Comparison of ENCODE assay signal across 8 cellular contexts in genomic region chr2:96209011-96209728, GRCh38. TPM values are rescaled to one million over a fixed set of nuclear protein-coding genes. Genes with fewer than 3 reads are reported as not detected.
DNase-seq lines count a peak whose midpoint lies in the region; ATAC-seq, FAIRE-seq and TF ChIP-seq lines count a peak whose summit lies in the region.

No MANE protein-coding gene starts in this region.

- no peaks in the 10 kb centered on the region for H3K9me2 ChIP-seq in MM.1S (replicated peaks; ENCODE audit: insufficient read depth, low read length)
- H3K9me2 ChIP-seq in neural cell (ENCODE audit: insufficient read depth, low read length) = no peaks in the 10 kb centered on the region

- no peaks in the 10 kb centered on the region for H3K27me3 Mint-ChIP-seq in CD4-positive, CD25-positive, alpha-beta regulatory T cell

- peak overlapping the region; percentile 89 for H3K27ac ChIP-seq in CD4-positive, CD25-positive, alpha-beta regulatory T cell (ENCODE audit: insufficient read depth, low read length, poor library complexity, severe bottlenecking)
- H3K27ac ChIP-seq in MM.1S (ENCODE audit: low read length) (peak overlapping the region; percentile 95; the same call in 1 of the 2 replicates), duodenal mucosa (ENCODE audit: low read depth, low read length) (no peak overlapping the region), neural cell (ENCODE audit: low read length) (peak overlapping the region; percentile 86)

- no peaks in the 10 kb centered on the region for H3K9me3 Mint-ChIP-seq in CD4-positive, CD25-positive, alpha-beta regulatory T cell

- H3K36me3 Mint-ChIP-seq in CD4-positive, CD25-positive, alpha-beta regulatory T cell = no peaks in the 10 kb centered on the region

- peaks cover 49% of the 10 kb centered on the region for H3K4me1 ChIP-seq in CD4-positive, CD25-positive, alpha-beta regulatory T cell (ENCODE audit: control insufficient read depth, insufficient read depth, low read length, poor library complexity, severe bottlenecking)
- peaks cover 26% of the 10 kb centered on the region for H3K4me1 ChIP-seq in MM.1S (ENCODE audit: low read length)
- H3K4me1 ChIP-seq in duodenal mucosa (ENCODE audit: control insufficient read depth in 1 of 2, insufficient read depth in 2 of 2, low read length in 2 of 2) = peaks cover 41 to 47% of the 10 kb centered on the region in 2 donors

- H3K36me3 ChIP-seq in CD4-positive, CD25-positive, alpha-beta regulatory T cell (ENCODE audit: control insufficient read depth, insufficient read depth, low read length) = no peaks in the 10 kb centered on the region
- H3K36me3 ChIP-seq in MM.1S (replicated peaks; ENCODE audit: insufficient read depth, low read length) (no peaks in the 10 kb centered on the region), duodenal mucosa (ENCODE audit: control insufficient read depth in 1 of 2, insufficient read depth in 2 of 2, low read length in 2 of 2) (no peaks in the 10 kb centered on the region), neural cell (ENCODE audit: insufficient read depth, low read length) (no peaks in the 10 kb centered on the region)

- no peak for TF ChIP-seq RAD21 in neural cell (conservative IDR thresholded peaks at IDR 0.05)

- peak overlapping the region; percentile 42 for H2AFZ ChIP-seq in MM.1S (ENCODE audit: low read length)
- H2AFZ ChIP-seq in neural cell (ENCODE audit: low read depth, low read length) = peak overlapping the region; percentile 87

- H3K4me2 ChIP-seq in MM.1S (ENCODE audit: low read depth, low read length) (peak overlapping the region; percentile 70), neural cell (ENCODE audit: low read length) (peak overlapping the region; percentile 71)

- H3K79me2 ChIP-seq in MM.1S (ENCODE audit: low read length) (peaks cover 59% of the 10 kb centered on the region), neural cell (replicated peaks; ENCODE audit: insufficient read depth, low read length) (peaks cover 39% of the 10 kb centered on the region)

- no peak for TF ChIP-seq CTCF in MM.1S (IDR thresholded peaks at IDR 0.05; ENCODE audit: low read length)
- TF ChIP-seq CTCF in neural cell (IDR thresholded peaks at IDR 0.05; ENCODE audit: poor library complexity, severe bottlenecking) = no peak

- H3K4me3 ChIP-seq in CD4-positive, CD25-positive, alpha-beta regulatory T cell (ENCODE audit: low read depth, low read length) = peak overlapping the region; percentile 71
- H3K4me3 ChIP-seq in MM.1S (ENCODE audit: low read length) (peak overlapping the region; percentile 88), duodenal mucosa (ENCODE audit: low read depth in 1 of 2, low read length in 2 of 2) (peak overlapping the region; percentile 60 to 85), neural cell (ENCODE audit: low read length) (peak overlapping the region; percentile 92)

- peak overlapping the region; percentile 91 to 97 (median 95) for H3K4me3 Mint-ChIP-seq in CD4-positive, CD25-positive, alpha-beta regulatory T cell

- DNase-seq in CD4-positive, CD25-positive, alpha-beta regulatory T cell = no peak
- no peak for DNase-seq in MM.1S
- no peak for DNase-seq in RCC 7860 (ENCODE audit: low spot score)
- no peak for DNase-seq in HuH-7 (ENCODE audit: low spot score)
- DNase-seq in NCI-H2081 (lab: John Stamatoyannopoulos, UW) = no peak

- H3K4me1 Mint-ChIP-seq in CD4-positive, CD25-positive, alpha-beta regulatory T cell = peaks cover 22 to 50% (median 36%) of the 10 kb centered on the region in 4 donors

- H3F3A ChIP-seq in MM.1S (ENCODE audit: insufficient read depth, low read length) = peaks cover 20% of the 10 kb centered on the region
- H3F3A ChIP-seq in neural cell (ENCODE audit: insufficient read depth, low read length, poor library complexity, severe bottlenecking) = no peaks in the 10 kb centered on the region

- H4K20me1 ChIP-seq in MM.1S (ENCODE audit: insufficient read depth, low read length) (peaks cover 32% of the 10 kb centered on the region), neural cell (ENCODE audit: insufficient read depth) (no peaks in the 10 kb centered on the region)

- TF ChIP-seq EP300 in neural cell (conservative IDR thresholded peaks at IDR 0.05; ENCODE audit: poor library complexity, severe bottlenecking) = no peak

- FAIRE-seq in RCC 7860 (lab: Jason Lieb, UNC) = no peak

- H3K9ac ChIP-seq in MM.1S (ENCODE audit: low read length) (peak overlapping the region; percentile 98), duodenal mucosa (ENCODE audit: low read depth in 1 of 2, low read length in 2 of 2) (peak overlapping the region; percentile 59 to 87), neural cell (ENCODE audit: low read length) (peak overlapping the region; percentile 91)

- peak in 1 of 2 donors; percentile 0 for ATAC-seq in CD4-positive, CD25-positive, alpha-beta regulatory T cell (ENCODE audit: low read depth in 2 of 2)
- ATAC-seq in GM18870 (IDR thresholded peaks at IDR 0.05; ENCODE audit: unreplicated experiment) = no peak

- H3K27me3 ChIP-seq in CD4-positive, CD25-positive, alpha-beta regulatory T cell (ENCODE audit: control insufficient read depth, insufficient read depth, low read length) = no peaks in the 10 kb centered on the region
- H3K27me3 ChIP-seq in MM.1S (replicated peaks; ENCODE audit: insufficient read depth, low read length) (no peaks in the 10 kb centered on the region), duodenal mucosa (ENCODE audit: control insufficient read depth in 1 of 2, insufficient read depth in 2 of 2, low read length in 2 of 2) (no peaks in the 10 kb centered on the region), neural cell (ENCODE audit: insufficient read depth, low read depth, low read length) (no peaks in the 10 kb centered on the region)

- no peaks in the 10 kb centered on the region for H3K9me3 ChIP-seq in CD4-positive, CD25-positive, alpha-beta regulatory T cell (ENCODE audit: control insufficient read depth in 2 of 2, low read length in 2 of 2)
- H3K9me3 ChIP-seq in MM.1S (replicated peaks; ENCODE audit: insufficient read depth, low read length) = no peaks in the 10 kb centered on the region
- H3K9me3 ChIP-seq in duodenal mucosa (ENCODE audit: control insufficient read depth in 1 of 2, low read length in 2 of 2) = no peaks in the 10 kb centered on the region
- H3K9me3 ChIP-seq in neural cell (ENCODE audit: low read length) = no peaks in the 10 kb centered on the region

- peak overlapping the region; percentile 82 to 97 (median 87) for H3K27ac Mint-ChIP-seq in CD4-positive, CD25-positive, alpha-beta regulatory T cell

TF ChIP-seq in neural cell, 6 proteins besides CTCF, POLR2A, EP300 and RAD21:
- TF ChIP-seq TAF1 (IDR thresholded peaks at IDR 0.05; ENCODE audit: low read depth) = peak; percentile 53
- TF ChIP-seq SMC3 (conservative IDR thresholded peaks at IDR 0.05; ENCODE audit: poor library complexity) = no peak

RNA-seq across cellular contexts. Expression of gene STARD7, which starts 0.5 kb away (rescaled TPM):
- 97.2 TPM for total RNA-seq in CD4-positive, CD25-positive, alpha-beta regulatory T cell
- 100 to 1,000 TPM; 177 to 208 (median 197) TPM for polyA plus RNA-seq in CD4-positive, CD25-positive, alpha-beta regulatory T cell
- 155 and 160 TPM in 2 replicates for polyA plus RNA-seq in neural cell
- 146 and 158 TPM in 2 replicates for polyA minus RNA-seq in neural cell

RNA-seq across cellular contexts. Expression of gene TMEM127, which starts 56.6 kb away (rescaled TPM):
- total RNA-seq in CD4-positive, CD25-positive, alpha-beta regulatory T cell = 54.3 TPM
- polyA plus RNA-seq in CD4-positive, CD25-positive, alpha-beta regulatory T cell = 10 to 100 TPM; 27.6 to 40.4 (median 37.4) TPM
- 19.1 and 21.4 TPM in 2 replicates for polyA plus RNA-seq in neural cell
- polyA minus RNA-seq in neural cell = 28.5 and 31.6 TPM in 2 replicates

RNA-seq across cellular contexts. Expression of gene CIAO1, which starts 56.9 kb away (rescaled TPM):
- 60.3 TPM for total RNA-seq in CD4-positive, CD25-positive, alpha-beta regulatory T cell
- polyA plus RNA-seq in CD4-positive, CD25-positive, alpha-beta regulatory T cell = 100 to 1,000 TPM in 1 of 4 donors, 10 to 100 TPM in 3; 83.0 to 102 (median 94.7) TPM
- polyA plus RNA-seq in neural cell = 182 and 188 TPM in 2 replicates
- polyA minus RNA-seq in neural cell = 149 and 164 TPM in 2 replicates
